ENCODE assay signal across 8 cellular contexts in the genomic region with DNA sequence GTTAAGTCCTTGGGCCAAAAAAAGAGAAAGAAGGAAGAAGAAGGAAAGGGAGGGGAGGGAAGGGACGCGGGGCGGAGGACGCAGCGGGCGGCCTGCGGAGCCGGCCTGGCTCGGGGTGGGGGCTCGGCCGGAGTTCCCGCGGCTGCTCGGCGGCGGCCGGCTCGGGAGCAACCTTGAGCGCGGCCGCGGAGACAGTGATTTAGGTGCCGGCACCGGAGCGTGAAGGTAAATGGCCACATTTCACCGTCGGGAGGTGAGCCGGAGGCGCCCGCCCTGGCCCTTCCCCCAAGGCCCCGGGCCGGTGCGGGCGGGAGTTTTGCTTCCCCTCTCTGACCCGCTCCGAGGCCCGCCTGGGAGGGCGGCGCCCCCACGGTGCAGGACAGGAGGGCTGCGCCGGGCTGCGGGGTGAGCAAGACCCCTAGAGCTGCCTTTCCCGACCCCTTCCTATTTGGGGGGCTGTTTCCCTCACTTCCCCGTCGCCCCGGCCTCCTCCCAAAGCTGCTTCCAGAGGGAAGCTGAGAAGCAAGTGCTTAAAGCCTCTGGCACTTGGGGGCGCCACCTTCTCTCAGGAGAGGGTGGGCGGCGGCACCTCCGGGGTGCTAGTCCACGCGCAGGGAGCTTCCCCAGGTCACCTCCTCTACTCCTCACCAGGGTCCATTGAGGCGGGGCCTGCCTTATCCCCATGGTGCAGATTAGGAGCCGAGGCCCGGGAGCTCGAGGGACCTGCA. TPM values are rescaled to one million over a fixed set of nuclear protein-coding genes. Genes with fewer than 3 reads are reported as not detected.
DNase-seq lines count a peak whose midpoint lies in the region; ATAC-seq, FAIRE-seq and TF ChIP-seq lines count a peak whose summit lies in the region.

No MANE protein-coding gene starts in this region.

- DNase-seq in AG09309 (ENCODE audit: low read depth) (no peak), GM23338 (ENCODE audit: low spot score) (peak; percentile 86), astrocyte of the cerebellum (ENCODE audit: low read depth) (no peak), keratinocyte (ENCODE audit: low read depth, low spot score) (no peak), testis (peak; percentile 51), lower leg skin (ENCODE audit: low spot score in 2 of 2) (no peak), occipital lobe (lab: John Stamatoyannopoulos, UW) (no peak)
- DNase-seq in central memory CD4-positive, alpha-beta T cell = no peak

- no peaks in the 10 kb centered on the region for H3K9me3 ChIP-seq in keratinocyte (ENCODE audit: control insufficient read depth, low read depth, low read length)
- H3K9me3 ChIP-seq in testis = no peaks in the 10 kb centered on the region

- peak; percentile 80 for ATAC-seq in GM23338

- H3K4me2 ChIP-seq in GM23338 (peak overlapping the region; percentile 93), keratinocyte (ENCODE audit: control insufficient read depth, extremely low read depth, insufficient read depth, low read depth, low read length) (peak overlapping the region; percentile 48)

- no peak overlapping the region for H3K9ac ChIP-seq in keratinocyte (ENCODE audit: control insufficient read depth, extremely low read depth, insufficient read depth, low read length)

- no peaks in the 10 kb centered on the region for H3K9me1 ChIP-seq in keratinocyte (ENCODE audit: control insufficient read depth, extremely low read depth, insufficient read depth, low read length)

- dilution Hi-C loops in keratinocyte (cut with MboI; ENCODE audit: extremely low pct_ligation_motif_present, low sequenced_read_pairs) = no loop called here

- H4K20me1 ChIP-seq in GM23338 (replicated peaks; ENCODE audit: insufficient read depth) (no peaks in the 10 kb centered on the region), keratinocyte (ENCODE audit: control insufficient read depth, extremely low read depth, insufficient read depth, low read length) (peaks cover 3% of the 10 kb centered on the region)

- 3 to 6% methylated on average over 38 to 56 of the region's 57 CpGs for WGBS in testis, 2 donors
- 13 to 15% methylated on average over 42 to 56 of the region's 57 CpGs for WGBS in lower leg skin, 2 donors

- TF ChIP-seq CTCF in AG09309 (IDR thresholded peaks at IDR 0.05; ENCODE audit: control insufficient read depth, insufficient read depth, low read depth, low read length, missing control alignments) (peak; percentile 2), GM23338 (conservative IDR thresholded peaks at IDR 0.05; ENCODE audit: low read depth in 2 of 2) (peak; percentile 64 to 83), astrocyte of the cerebellum (IDR thresholded peaks at IDR 0.05; ENCODE audit: low read depth, low read length, missing control alignments) (peak; percentile 27), keratinocyte (optimal IDR thresholded peaks at IDR 0.05 in 1 of 3, IDR thresholded peaks at IDR 0.05 in 1 of 3, conservative IDR thresholded peaks at IDR 0.05 in 1 of 3; ENCODE audit: extremely low read depth in 1 of 3, insufficient read depth in 2 of 3, low read length in 3 of 3) (peak in 2 of 3 experiments; percentile 12 to 29), testis (IDR thresholded peaks at IDR 0.05) (no peak), lower leg skin (IDR thresholded peaks at IDR 0.05) (no peak)

- H3K36me3 Mint-ChIP-seq in GM23338 (ENCODE audit: low read depth) = no peaks in the 10 kb centered on the region

- no peak overlapping the region for H3K27ac Mint-ChIP-seq in GM23338

- intact Hi-C loops in testis (cut with DNase I; ENCODE audit: low total_unique reads) = no loop called here
- intact Hi-C loops in lower leg skin (cut with DNase I; ENCODE audit: low total_unique reads) = no loop called here

- H3F3A ChIP-seq in GM23338 (replicated peaks; ENCODE audit: low read depth) = no peaks in the 10 kb centered on the region

- in situ Hi-C loops in astrocyte of the cerebellum (cut with HindIII; ENCODE audit: low sequenced_read_pairs) = no loop called here

- H3K27ac ChIP-seq in GM23338 (ENCODE audit: low read depth) = no peak overlapping the region
- H3K27ac ChIP-seq in keratinocyte (ENCODE audit: control insufficient read depth, insufficient read depth, low read length) = no peak overlapping the region
- H3K27ac ChIP-seq in testis = peak overlapping the region in 1 of 2 donors; percentile 1

- peak overlapping the region; percentile 4 for H3K4me3 ChIP-seq in AG09309 (ENCODE audit: control insufficient read depth, low read depth, low read length)
- peak overlapping the region; percentile 83 for H3K4me3 ChIP-seq in GM23338
- H3K4me3 ChIP-seq in astrocyte of the cerebellum (ENCODE audit: low read depth, low read length) = peak overlapping the region; percentile 33
- H3K4me3 ChIP-seq in keratinocyte (ENCODE audit: control insufficient read depth in 2 of 3, extremely low read depth in 1 of 3, insufficient read depth in 2 of 3, low read depth in 1 of 3, low read length in 3 of 3) = no peak overlapping the region
- peak overlapping the region; percentile 55 to 62 for H3K4me3 ChIP-seq in testis
- no peak overlapping the region for H3K4me3 ChIP-seq in lower leg skin (ENCODE audit: low read depth, poor library complexity, severe bottlenecking)

- H3K27me3 ChIP-seq in GM23338 (ENCODE audit: insufficient read depth) (peaks cover 5% of the 10 kb centered on the region; the same call in 1 of the 2 replicates), keratinocyte (ENCODE audit: control insufficient read depth, extremely low read depth, insufficient read depth, low read length) (peaks cover 69% of the 10 kb centered on the region), testis (no peaks in the 10 kb centered on the region)

- H3K9me2 ChIP-seq in GM23338 (ENCODE audit: insufficient read depth) = no peaks in the 10 kb centered on the region

- peaks cover 9% of the 10 kb centered on the region for H3K4me1 Mint-ChIP-seq in GM23338

- no peaks in the 10 kb centered on the region for H3K4me1 ChIP-seq in GM23338 (ENCODE audit: insufficient read depth)
- peaks cover 4% of the 10 kb centered on the region for H3K4me1 ChIP-seq in keratinocyte (ENCODE audit: control insufficient read depth, extremely low read depth, insufficient read depth, low read length)
- H3K4me1 ChIP-seq in testis = no peaks in the 10 kb centered on the region

- no peak for FAIRE-seq in keratinocyte (lab: Jason Lieb, UNC)

- H3K4me3 Mint-ChIP-seq in GM23338 = peak overlapping the region; percentile 83

- peak overlapping the region; percentile 98 for H2AFZ ChIP-seq in GM23338
- no peak overlapping the region for H2AFZ ChIP-seq in keratinocyte (ENCODE audit: control insufficient read depth, low read length)

- no peaks in the 10 kb centered on the region for H3K36me3 ChIP-seq in GM23338 (ENCODE audit: insufficient read depth)
- H3K36me3 ChIP-seq in keratinocyte (ENCODE audit: control insufficient read depth in 2 of 2, extremely low read depth in 1 of 2, insufficient read depth in 2 of 2, low read length in 2 of 2) = no peaks in the 10 kb centered on the region
- H3K36me3 ChIP-seq in testis (ENCODE audit: low read depth, missing control alignments) = no peaks in the 10 kb centered on the region

- H3K79me2 ChIP-seq in GM23338 (replicated peaks; ENCODE audit: insufficient read depth) = no peaks in the 10 kb centered on the region
- H3K79me2 ChIP-seq in keratinocyte (ENCODE audit: control insufficient read depth, insufficient read depth, low read length) = no peaks in the 10 kb centered on the region

- H3K9me3 Mint-ChIP-seq in GM23338 = no peaks in the 10 kb centered on the region; the same call in 2 of the 3 replicates

- H3K27me3 Mint-ChIP-seq in GM23338 (ENCODE audit: insufficient read depth, low read depth, poor library complexity) = peaks cover 13% of the 10 kb centered on the region

- TF ChIP-seq POLR2A in testis (IDR thresholded peaks at IDR 0.05) (no peak), lower leg skin (IDR thresholded peaks at IDR 0.05) (no peak)

TF ChIP-seq in GM23338, 12 proteins besides CTCF, POLR2A, EP300 and RAD21 (continues in another document):
- TF ChIP-seq ZNF331 (CRISPR knock-in tag; IDR thresholded peaks at IDR 0.05; ENCODE audit: low read depth) (no peak), NANOG (IDR thresholded peaks at IDR 0.05; ENCODE audit: borderline replicate concordance) (no peak), CREB1 (CRISPR knock-in tag; IDR thresholded peaks at IDR 0.05; ENCODE audit: low read depth) (no peak)

RNA-seq across cellular contexts. Expression of gene MRM1, which starts 56.5 kb away (rescaled TPM):
- 20.4 and 22.9 TPM in 2 replicates for total RNA-seq in GM23338 (2014; rRNA removed; shearing (Covaris generic))
- polyA plus RNA-seq in GM23338 (2016; fragmentation: Nextera tagmentation; extraction: Ambion mirVana) (7.6 and 8.4 TPM in 2 replicates), keratinocyte (3.7 to 5.4 TPM (median 3.8 TPM) in 3 replicates), testis (ENCODE audit: insufficient read depth, low read depth, low replicate concordance) (4.4 TPM)
- 0.56 TPM for polyA plus RNA-seq in keratinocyte (2011; ENCODE audit: low read depth)
- 2.2 and 3.3 TPM in 2 replicates for polyA plus RNA-seq in keratinocyte (2011; cell fraction: cytosol; rRNA removed)
- 3.0 and 4.5 TPM in 2 replicates for polyA plus RNA-seq in keratinocyte (2011; cell fraction: nucleus; rRNA removed)
- polyA plus RNA-seq in keratinocyte (2012; ENCODE audit: low replicate concordance) = 2.1 and 5.0 TPM in 2 replicates
- 1.4 to 2.0 TPM (median 1.5 TPM) in 3 replicates for polyA minus RNA-seq in keratinocyte
- polyA minus RNA-seq in keratinocyte (2011; cell fraction: cytosol; rRNA and poly(A)+ RNA removed) = 6.1 TPM
- polyA minus RNA-seq in keratinocyte (2011; cell fraction: nucleus; rRNA and poly(A)+ RNA removed) = 3.1 and 3.4 TPM in 2 replicates
- total RNA-seq in testis (1 to 10 TPM; 7.6 to 8.1 TPM), lower leg skin (1 to 10 TPM; 5.1 to 8.9 (median 5.9) TPM), occipital lobe (2.7 TPM)

Comparison
In these comparisons a context has a peak if more than half of its experiments do, and no peak if none do; other contexts are left out.
1. DNase-seq: peak in GM23338 (single experiment) and testis (single experiment); none in AG09309 (single experiment), astrocyte of the cerebellum (single experiment), keratinocyte (single experiment), lower leg skin (0 of 2), occipital lobe (single experiment) and central memory CD4-positive, alpha-beta T cell (single experiment).
2. H3K4me3 ChIP-seq: peak in AG09309 (single experiment), GM23338 (single experiment), astrocyte of the cerebellum (single experiment) and testis (2 of 2); none in keratinocyte (0 of 3) and lower leg skin (single experiment).
3. CTCF ChIP-seq: peak in AG09309 (single experiment), GM23338 (2 of 2), astrocyte of the cerebellum (single experiment) and keratinocyte (2 of 3); none in testis (0 of 3) and lower leg skin (0 of 3).